In the genomic region with DNA sequence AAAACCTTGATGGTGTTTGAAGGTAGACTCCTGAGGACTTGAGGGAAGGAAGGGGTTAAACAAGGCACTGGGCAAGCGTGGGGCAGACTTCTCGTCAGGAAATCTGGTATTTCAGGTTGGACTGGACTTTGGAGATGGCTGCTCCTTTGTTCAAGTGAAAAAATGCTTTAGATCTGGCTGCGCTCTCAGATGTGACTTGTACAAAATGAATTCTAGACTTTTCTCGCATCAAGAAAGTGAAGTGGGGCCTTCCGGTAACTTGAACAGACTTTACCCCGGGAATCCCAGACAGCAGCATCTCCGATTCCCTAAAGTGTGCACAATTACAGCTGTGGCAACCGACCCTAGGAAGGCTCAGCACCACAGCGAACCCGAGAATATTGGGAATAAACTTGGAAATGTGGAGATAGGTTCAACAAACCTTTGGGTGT, we compare ENCODE assay signal across 13 cellular contexts. TPM values are rescaled to one million over a fixed set of nuclear protein-coding genes. Genes with fewer than 3 reads are reported as not detected.
DNase-seq lines count a peak whose midpoint lies in the region; ATAC-seq and TF ChIP-seq lines count a peak whose summit lies in the region.
"Had no signal": no experiment of that assay in that cellular context is flagged by ENCODE, and none has a peak within 500 bp of the region (broad histone marks: within the 10 kb centered on the region; RNA-seq: fewer than 3 reads in every experiment).

No MANE protein-coding gene starts in this region.

- H2BK15ac ChIP-seq in mesendoderm (replicated peaks; ENCODE audit: low read depth), result no peak overlapping the region

- no peaks in the 10 kb centered on the region for H3K9me3 Mint-ChIP-seq in natural killer cell treated with Interleukin-12 subunit alpha and Interleukin-12 subunit beta and Interleukin-15 and Interleukin-18, amount 100 ng/mL, for 72 hours

- no peak overlapping the region for H2BK120ac ChIP-seq in mesendoderm (ENCODE audit: low read depth, low read length)

- H3K4me3 ChIP-seq in colonic mucosa (no peak overlapping the region), mesendoderm (ENCODE audit: low read length) (no peak overlapping the region), upper lobe of right lung (no peak overlapping the region)

- H2AK5ac ChIP-seq in mesendoderm (ENCODE audit: low read length), result no peak overlapping the region

- no peaks in the 10 kb centered on the region for H3K9me3 ChIP-seq in colonic mucosa
- H3K9me3 ChIP-seq in upper lobe of right lung, result no peaks in the 10 kb centered on the region

- DNase-seq in DMS153 (lab: John Stamatoyannopoulos, UW) (peak; percentile 68), DMS153 treated with DMSO at 0.1 percent for 48 hours (lab: John Stamatoyannopoulos, UW; ENCODE audit: unreplicated experiment) (no peak), colonic mucosa (peak; percentile 65), mesendoderm (peak; percentile 62), upper lobe of right lung (no peak), NCI-H2107 treated with DMSO at 0.1 percent for 48 hours (lab: John Stamatoyannopoulos, UW; ENCODE audit: unreplicated experiment) (no peak)
- no peak for DNase-seq in natural killer cell treated with Interleukin-12 subunit alpha and Interleukin-12 subunit beta and Interleukin-15 and Interleukin-18, amount 100 ng/mL, for 72 hours (ENCODE audit: low spot score)
- DNase-seq: 8988T, kidney glomerular epithelial cell, NCI-H1105, T1000 had no signal

- peaks cover 0 to 14% of the 10 kb centered on the region in 2 donors for H3K27me3 Mint-ChIP-seq in natural killer cell treated with Interleukin-12 subunit alpha and Interleukin-12 subunit beta and Interleukin-15 and Interleukin-18, amount 100 ng/mL, for 72 hours

- H3K56ac ChIP-seq in mesendoderm (ENCODE audit: low read length), result no peak overlapping the region

- H3K23ac ChIP-seq in mesendoderm (ENCODE audit: low read length), result no peak overlapping the region

- no peak overlapping the region for H3K4me3 Mint-ChIP-seq in natural killer cell treated with Interleukin-12 subunit alpha and Interleukin-12 subunit beta and Interleukin-15 and Interleukin-18, amount 100 ng/mL, for 72 hours

- H3K36me3 ChIP-seq in colonic mucosa (no peaks in the 10 kb centered on the region), mesendoderm (ENCODE audit: control insufficient read depth, insufficient read depth, low read length) (no peaks in the 10 kb centered on the region), upper lobe of right lung (no peaks in the 10 kb centered on the region)

- H3K27ac ChIP-seq in colonic mucosa, result no peak overlapping the region
- no peak overlapping the region for H3K27ac ChIP-seq in mesendoderm (ENCODE audit: low read depth, low read length)
- H3K27ac ChIP-seq in upper lobe of right lung, result peak overlapping the region; percentile 65

- no peaks in the 10 kb centered on the region for H3K79me1 ChIP-seq in mesendoderm (ENCODE audit: low read length)

- H4K8ac ChIP-seq in mesendoderm (ENCODE audit: low read depth, low read length), result no peak overlapping the region

- no peaks in the 10 kb centered on the region for H3K36me3 Mint-ChIP-seq in natural killer cell treated with Interleukin-12 subunit alpha and Interleukin-12 subunit beta and Interleukin-15 and Interleukin-18, amount 100 ng/mL, for 72 hours

- no peaks in the 10 kb centered on the region for H3K27me3 ChIP-seq in colonic mucosa
- no peaks in the 10 kb centered on the region for H3K27me3 ChIP-seq in mesendoderm (ENCODE audit: insufficient read depth, low read length, poor library complexity)
- no peaks in the 10 kb centered on the region for H3K27me3 ChIP-seq in upper lobe of right lung

- no peak overlapping the region for H2BK5ac ChIP-seq in mesendoderm (ENCODE audit: low read length)

- no peak overlapping the region for H3K4ac ChIP-seq in mesendoderm (ENCODE audit: low read depth, low read length)

- no peaks in the 10 kb centered on the region for H3K4me1 Mint-ChIP-seq in natural killer cell treated with Interleukin-12 subunit alpha and Interleukin-12 subunit beta and Interleukin-15 and Interleukin-18, amount 100 ng/mL, for 72 hours (ENCODE audit: low read depth in 2 of 2)

- H3K4me1 ChIP-seq in colonic mucosa, result no peaks in the 10 kb centered on the region
- no peaks in the 10 kb centered on the region for H3K4me1 ChIP-seq in mesendoderm (ENCODE audit: control insufficient read depth, low read depth, low read length)
- H3K4me1 ChIP-seq in upper lobe of right lung, result no peaks in the 10 kb centered on the region

- TF ChIP-seq CTCF in colonic mucosa (IDR thresholded peaks at IDR 0.05), result no peak
- TF ChIP-seq CTCF in upper lobe of right lung (IDR thresholded peaks at IDR 0.05), result no peak

- peak overlapping the region; percentile 89 for H3K18ac ChIP-seq in mesendoderm (ENCODE audit: low read length)

- WGBS in mesendoderm (ENCODE audit: extremely low coverage, insufficient coverage, low lambda C conversion rate), result no CpG with 5 or more reads among the region's 10 CpGs

- H3K9ac ChIP-seq in colonic mucosa (ENCODE audit: low read depth in 2 of 2, low read length in 2 of 2) (no peak overlapping the region), mesendoderm (ENCODE audit: low read length) (no peak overlapping the region)

- no peak overlapping the region for H4K5ac ChIP-seq in mesendoderm (ENCODE audit: low read length)

- H3K4me2 ChIP-seq in mesendoderm (ENCODE audit: low read length), result no peak overlapping the region

- no peaks in the 10 kb centered on the region for H3K79me2 ChIP-seq in mesendoderm (ENCODE audit: control insufficient read depth, insufficient read depth, low read length)

- H3K27ac Mint-ChIP-seq in natural killer cell treated with Interleukin-12 subunit alpha and Interleukin-12 subunit beta and Interleukin-15 and Interleukin-18, amount 100 ng/mL, for 72 hours, result no peak overlapping the region

- ATAC-seq in upper lobe of right lung (peak; percentile 89), GM21381 (IDR thresholded peaks at IDR 0.05; ENCODE audit: unreplicated experiment) (no peak)
- no peak for ATAC-seq in natural killer cell treated with Interleukin-12 subunit alpha and Interleukin-12 subunit beta and Interleukin-15 and Interleukin-18, amount 100 ng/mL, for 72 hours
- ATAC-seq: sciatic nerve had no signal

- intact Hi-C loops in colonic mucosa (cut with DNase I), result no loop called here
- intact Hi-C loops in upper lobe of right lung (cut with DNase I), result no loop called here

RNA-seq across cellular contexts. Expression of a gene that starts 44.3 kb away (rescaled TPM):
- total RNA-seq in colonic mucosa (10 to 100 TPM; 22.3 to 45.5 TPM), upper lobe of right lung (92.8 TPM)
- 16.0 TPM for polyA plus RNA-seq in mesendoderm (2013, experiment 1 of 2)
- polyA plus RNA-seq in mesendoderm (2013, experiment 2 of 2), result 17.5 TPM
- total RNA-seq in natural killer cell treated with Interleukin-12 subunit alpha and Interleukin-12 subunit beta and Interleukin-15 and Interleukin-18, amount 100 ng/mL, for 72 hours, result 1 to 10 TPM; 3.5 to 6.3 TPM

Comparison
In these comparisons a context has a peak if more than half of its experiments do, and no peak if none do; other contexts are left out.
1. DNase-seq: peak in DMS153 (single experiment), colonic mucosa (single experiment) and mesendoderm (single experiment); none in DMS153 treated with DMSO at 0.1 percent for 48 hours (single experiment), upper lobe of right lung (single experiment), NCI-H2107 treated with DMSO at 0.1 percent for 48 hours (single experiment) and natural killer cell treated with Interleukin-12 subunit alpha and Interleukin-12 subunit beta and Interleukin-15 and Interleukin-18, amount 100 ng/mL, for 72 hours (single experiment).